Comparison of ENCODE assay signal across 1 cellular context in the genomic region with DNA sequence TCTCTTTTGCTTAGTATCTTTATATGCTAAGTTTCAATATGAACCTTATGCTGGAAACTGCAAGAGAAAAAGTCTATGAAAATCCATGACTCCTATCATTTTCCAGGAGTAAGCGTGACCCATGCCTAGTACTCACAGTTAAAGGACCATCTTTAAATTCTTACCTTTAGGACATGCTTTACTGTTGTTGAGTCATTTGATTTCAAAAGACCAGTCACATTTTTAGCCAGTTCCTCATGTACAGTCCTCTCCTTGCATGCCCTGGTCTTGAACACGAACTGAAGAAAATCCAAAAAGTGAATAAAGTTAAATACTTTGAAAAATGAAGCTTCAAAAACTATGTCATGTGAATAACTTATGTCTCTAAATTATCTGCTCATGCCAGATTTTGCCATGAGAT.
TF ChIP-seq lines count a peak whose summit lies in the region.

No MANE protein-coding gene starts in this region.

TF ChIP-seq in WTC11, 78 proteins besides CTCF, POLR2A, EP300 and RAD21 (continued from another document):
- TF ChIP-seq ZNF281 (CRISPR knock-in tag; IDR thresholded peaks at IDR 0.05), result no peak
- no peak for TF ChIP-seq FOXJ3 (CRISPR knock-in tag; IDR thresholded peaks at IDR 0.05; ENCODE audit: borderline replicate concordance)
- TF ChIP-seq ZNF396 (CRISPR knock-in tag; IDR thresholded peaks at IDR 0.05; ENCODE audit: borderline replicate concordance), result no peak
- TF ChIP-seq GTF2I (CRISPR knock-in tag; conservative IDR thresholded peaks at IDR 0.05), result no peak
- no peak for TF ChIP-seq FOXP4 (CRISPR knock-in tag; IDR thresholded peaks at IDR 0.05)
- TF ChIP-seq RELA (CRISPR knock-in tag; IDR thresholded peaks at IDR 0.05; ENCODE audit: borderline replicate concordance), result no peak
- TF ChIP-seq MXD4 (CRISPR knock-in tag; IDR thresholded peaks at IDR 0.05; ENCODE audit: borderline replicate concordance), result no peak
- TF ChIP-seq, protein P1, sequence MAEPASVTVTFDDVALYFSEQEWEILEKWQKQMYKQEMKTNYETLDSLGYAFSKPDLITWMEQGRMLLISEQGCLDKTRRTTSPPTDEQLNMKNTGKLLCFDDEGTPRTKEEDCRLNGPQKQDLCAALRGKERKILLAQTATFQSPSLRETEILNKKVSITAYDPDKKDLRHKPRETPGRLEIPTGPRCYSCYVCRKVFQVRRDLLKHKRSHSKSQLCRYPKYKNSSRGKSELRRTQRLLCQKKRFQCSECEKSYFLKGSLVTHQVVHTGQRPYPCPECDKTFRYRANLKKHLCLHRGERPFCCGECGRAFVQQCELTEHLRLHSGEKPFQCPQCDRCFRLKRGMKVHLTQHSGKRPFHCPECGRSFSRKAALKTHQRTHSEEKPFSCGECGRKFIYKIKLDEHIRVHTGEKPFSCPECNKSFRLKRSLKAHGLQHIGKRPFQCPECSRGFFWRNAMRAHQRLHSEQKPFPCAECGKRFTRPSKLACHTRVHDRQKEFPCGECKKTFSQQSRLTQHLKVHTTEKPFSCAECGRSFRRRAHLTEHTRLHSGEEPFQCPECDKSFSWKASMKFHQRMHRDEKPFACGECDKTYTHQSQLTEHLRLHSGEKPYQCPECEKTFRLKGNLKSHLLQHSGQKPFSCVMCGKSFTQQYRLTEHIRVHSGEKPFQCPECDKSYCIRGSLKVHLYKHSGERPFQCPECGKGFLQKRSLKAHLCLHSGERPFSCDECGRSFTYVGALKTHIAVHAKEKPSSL (CRISPR knock-in tag; conservative IDR thresholded peaks at IDR 0.05), result no peak
- TF ChIP-seq ZBTB21 (CRISPR knock-in tag; IDR thresholded peaks at IDR 0.05; ENCODE audit: borderline replicate concordance), result no peak
- TF ChIP-seq PRDM15 (CRISPR knock-in tag; IDR thresholded peaks at IDR 0.05), result no peak
